In the genomic region with DNA sequence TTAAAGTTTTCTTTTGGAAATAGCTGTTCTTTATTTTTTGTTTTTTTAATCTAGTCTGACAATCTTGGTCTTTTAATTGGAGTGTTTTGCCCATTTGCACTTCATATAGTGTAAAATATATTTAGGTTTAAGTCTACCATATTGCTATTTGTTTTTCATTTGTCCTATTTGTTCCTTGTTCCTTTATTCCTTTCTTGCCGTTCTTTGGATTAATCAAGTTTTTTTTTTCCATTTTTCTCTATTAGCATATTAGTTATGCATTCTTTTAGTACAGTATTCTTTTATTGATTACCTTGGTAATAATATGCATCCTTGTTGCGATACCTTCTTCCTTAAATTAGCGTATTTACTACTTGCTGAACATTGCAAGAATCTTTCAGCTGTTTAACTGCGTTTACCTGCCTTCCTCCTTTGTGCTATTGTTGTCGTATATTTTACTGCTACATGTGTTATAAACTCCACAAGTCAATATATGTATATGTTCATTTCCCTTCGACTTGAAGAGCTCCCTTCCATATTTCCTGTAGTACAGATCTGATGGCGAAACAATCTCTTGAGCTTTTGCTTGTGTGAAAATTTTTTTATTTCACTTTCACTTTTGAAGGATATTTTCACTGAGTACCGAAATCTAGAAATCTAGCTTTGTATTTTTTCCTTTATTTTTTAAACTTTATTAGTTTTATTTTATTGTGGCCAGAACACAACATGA, we compare ENCODE assay signal across 2 cellular contexts.
TF ChIP-seq lines count a peak whose summit lies in the region.

No MANE protein-coding gene starts in this region.

TF ChIP-seq in SK-N-SH, 30 proteins besides CTCF, POLR2A, EP300 and RAD21 (continued from another document):
- TF ChIP-seq, protein P1, sequence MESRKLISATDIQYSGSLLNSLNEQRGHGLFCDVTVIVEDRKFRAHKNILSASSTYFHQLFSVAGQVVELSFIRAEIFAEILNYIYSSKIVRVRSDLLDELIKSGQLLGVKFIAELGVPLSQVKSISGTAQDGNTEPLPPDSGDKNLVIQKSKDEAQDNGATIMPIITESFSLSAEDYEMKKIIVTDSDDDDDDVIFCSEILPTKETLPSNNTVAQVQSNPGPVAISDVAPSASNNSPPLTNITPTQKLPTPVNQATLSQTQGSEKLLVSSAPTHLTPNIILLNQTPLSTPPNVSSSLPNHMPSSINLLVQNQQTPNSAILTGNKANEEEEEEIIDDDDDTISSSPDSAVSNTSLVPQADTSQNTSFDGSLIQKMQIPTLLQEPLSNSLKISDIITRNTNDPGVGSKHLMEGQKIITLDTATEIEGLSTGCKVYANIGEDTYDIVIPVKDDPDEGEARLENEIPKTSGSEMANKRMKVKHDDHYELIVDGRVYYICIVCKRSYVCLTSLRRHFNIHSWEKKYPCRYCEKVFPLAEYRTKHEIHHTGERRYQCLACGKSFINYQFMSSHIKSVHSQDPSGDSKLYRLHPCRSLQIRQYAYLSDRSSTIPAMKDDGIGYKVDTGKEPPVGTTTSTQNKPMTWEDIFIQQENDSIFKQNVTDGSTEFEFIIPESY (IDR thresholded peaks at IDR 0.05; ENCODE audit: borderline replicate concordance, low read depth) = no peak
- TF ChIP-seq FOXJ3 (CRISPR knock-in tag; IDR thresholded peaks at IDR 0.05) = no peak
- TF ChIP-seq, protein P2, sequence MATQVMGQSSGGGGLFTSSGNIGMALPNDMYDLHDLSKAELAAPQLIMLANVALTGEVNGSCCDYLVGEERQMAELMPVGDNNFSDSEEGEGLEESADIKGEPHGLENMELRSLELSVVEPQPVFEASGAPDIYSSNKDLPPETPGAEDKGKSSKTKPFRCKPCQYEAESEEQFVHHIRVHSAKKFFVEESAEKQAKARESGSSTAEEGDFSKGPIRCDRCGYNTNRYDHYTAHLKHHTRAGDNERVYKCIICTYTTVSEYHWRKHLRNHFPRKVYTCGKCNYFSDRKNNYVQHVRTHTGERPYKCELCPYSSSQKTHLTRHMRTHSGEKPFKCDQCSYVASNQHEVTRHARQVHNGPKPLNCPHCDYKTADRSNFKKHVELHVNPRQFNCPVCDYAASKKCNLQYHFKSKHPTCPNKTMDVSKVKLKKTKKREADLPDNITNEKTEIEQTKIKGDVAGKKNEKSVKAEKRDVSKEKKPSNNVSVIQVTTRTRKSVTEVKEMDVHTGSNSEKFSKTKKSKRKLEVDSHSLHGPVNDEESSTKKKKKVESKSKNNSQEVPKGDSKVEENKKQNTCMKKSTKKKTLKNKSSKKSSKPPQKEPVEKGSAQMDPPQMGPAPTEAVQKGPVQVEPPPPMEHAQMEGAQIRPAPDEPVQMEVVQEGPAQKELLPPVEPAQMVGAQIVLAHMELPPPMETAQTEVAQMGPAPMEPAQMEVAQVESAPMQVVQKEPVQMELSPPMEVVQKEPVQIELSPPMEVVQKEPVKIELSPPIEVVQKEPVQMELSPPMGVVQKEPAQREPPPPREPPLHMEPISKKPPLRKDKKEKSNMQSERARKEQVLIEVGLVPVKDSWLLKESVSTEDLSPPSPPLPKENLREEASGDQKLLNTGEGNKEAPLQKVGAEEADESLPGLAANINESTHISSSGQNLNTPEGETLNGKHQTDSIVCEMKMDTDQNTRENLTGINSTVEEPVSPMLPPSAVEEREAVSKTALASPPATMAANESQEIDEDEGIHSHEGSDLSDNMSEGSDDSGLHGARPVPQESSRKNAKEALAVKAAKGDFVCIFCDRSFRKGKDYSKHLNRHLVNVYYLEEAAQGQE (IDR thresholded peaks at IDR 0.05; ENCODE audit: low read depth, low read length) = no peak
- no peak for TF ChIP-seq FOXM1 (IDR thresholded peaks at IDR 0.05; ENCODE audit: low read depth)
- TF ChIP-seq, protein P3, sequence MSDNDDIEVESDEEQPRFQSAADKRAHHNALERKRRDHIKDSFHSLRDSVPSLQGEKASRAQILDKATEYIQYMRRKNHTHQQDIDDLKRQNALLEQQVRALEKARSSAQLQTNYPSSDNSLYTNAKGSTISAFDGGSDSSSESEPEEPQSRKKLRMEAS (IDR thresholded peaks at IDR 0.05; ENCODE audit: low read depth) = no peak
- TF ChIP-seq, protein P4, sequence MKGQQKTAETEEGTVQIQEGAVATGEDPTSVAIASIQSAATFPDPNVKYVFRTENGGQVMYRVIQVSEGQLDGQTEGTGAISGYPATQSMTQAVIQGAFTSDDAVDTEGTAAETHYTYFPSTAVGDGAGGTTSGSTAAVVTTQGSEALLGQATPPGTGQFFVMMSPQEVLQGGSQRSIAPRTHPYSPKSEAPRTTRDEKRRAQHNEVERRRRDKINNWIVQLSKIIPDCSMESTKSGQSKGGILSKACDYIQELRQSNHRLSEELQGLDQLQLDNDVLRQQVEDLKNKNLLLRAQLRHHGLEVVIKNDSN (IDR thresholded peaks at IDR 0.05; ENCODE audit: borderline replicate concordance, low read depth) = no peak
- TF ChIP-seq YY1 (IDR thresholded peaks at IDR 0.05; ENCODE audit: low read depth) = no peak
- no peak for TF ChIP-seq TEAD4 (IDR thresholded peaks at IDR 0.05; ENCODE audit: borderline replicate concordance, insufficient read depth)
- no peak for TF ChIP-seq TAF1 (IDR thresholded peaks at IDR 0.05; ENCODE audit: borderline replicate concordance, low read depth, low read length)
- TF ChIP-seq EZH2phosphoT487 (IDR thresholded peaks at IDR 0.05; ENCODE audit: borderline replicate concordance, low read depth) = no peak
- no peak for TF ChIP-seq GATA2 (CRISPR knock-in tag; IDR thresholded peaks at IDR 0.05)
- TF ChIP-seq, protein P5, sequence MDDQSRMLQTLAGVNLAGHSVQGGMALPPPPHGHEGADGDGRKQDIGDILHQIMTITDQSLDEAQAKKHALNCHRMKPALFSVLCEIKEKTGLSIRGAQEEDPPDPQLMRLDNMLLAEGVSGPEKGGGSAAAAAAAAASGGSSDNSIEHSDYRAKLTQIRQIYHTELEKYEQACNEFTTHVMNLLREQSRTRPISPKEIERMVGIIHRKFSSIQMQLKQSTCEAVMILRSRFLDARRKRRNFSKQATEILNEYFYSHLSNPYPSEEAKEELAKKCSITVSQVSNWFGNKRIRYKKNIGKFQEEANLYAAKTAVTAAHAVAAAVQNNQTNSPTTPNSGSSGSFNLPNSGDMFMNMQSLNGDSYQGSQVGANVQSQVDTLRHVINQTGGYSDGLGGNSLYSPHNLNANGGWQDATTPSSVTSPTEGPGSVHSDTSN (IDR thresholded peaks at IDR 0.05) = no peak
- TF ChIP-seq, protein P6, sequence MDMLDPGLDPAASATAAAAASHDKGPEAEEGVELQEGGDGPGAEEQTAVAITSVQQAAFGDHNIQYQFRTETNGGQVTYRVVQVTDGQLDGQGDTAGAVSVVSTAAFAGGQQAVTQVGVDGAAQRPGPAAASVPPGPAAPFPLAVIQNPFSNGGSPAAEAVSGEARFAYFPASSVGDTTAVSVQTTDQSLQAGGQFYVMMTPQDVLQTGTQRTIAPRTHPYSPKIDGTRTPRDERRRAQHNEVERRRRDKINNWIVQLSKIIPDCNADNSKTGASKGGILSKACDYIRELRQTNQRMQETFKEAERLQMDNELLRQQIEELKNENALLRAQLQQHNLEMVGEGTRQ (IDR thresholded peaks at IDR 0.05; ENCODE audit: borderline replicate concordance, low read depth, low read length) = no peak
- no peak for TF ChIP-seq RFX5 (IDR thresholded peaks at IDR 0.05; ENCODE audit: low read length)
- no peak for TF ChIP-seq MEF2A (IDR thresholded peaks at IDR 0.05; ENCODE audit: borderline replicate concordance, low read depth)
- no peak for TF ChIP-seq NFIC (IDR thresholded peaks at IDR 0.05; ENCODE audit: borderline replicate concordance)
- no peak for TF ChIP-seq RXRA (IDR thresholded peaks at IDR 0.05; ENCODE audit: borderline replicate concordance, low read depth)

TF ChIP-seq in SK-N-SH treated with all-trans-retinoic acid at 6 μM for 48 hours, 23 proteins besides CTCF, POLR2A, EP300 and RAD21:
- TF ChIP-seq, protein P7, sequence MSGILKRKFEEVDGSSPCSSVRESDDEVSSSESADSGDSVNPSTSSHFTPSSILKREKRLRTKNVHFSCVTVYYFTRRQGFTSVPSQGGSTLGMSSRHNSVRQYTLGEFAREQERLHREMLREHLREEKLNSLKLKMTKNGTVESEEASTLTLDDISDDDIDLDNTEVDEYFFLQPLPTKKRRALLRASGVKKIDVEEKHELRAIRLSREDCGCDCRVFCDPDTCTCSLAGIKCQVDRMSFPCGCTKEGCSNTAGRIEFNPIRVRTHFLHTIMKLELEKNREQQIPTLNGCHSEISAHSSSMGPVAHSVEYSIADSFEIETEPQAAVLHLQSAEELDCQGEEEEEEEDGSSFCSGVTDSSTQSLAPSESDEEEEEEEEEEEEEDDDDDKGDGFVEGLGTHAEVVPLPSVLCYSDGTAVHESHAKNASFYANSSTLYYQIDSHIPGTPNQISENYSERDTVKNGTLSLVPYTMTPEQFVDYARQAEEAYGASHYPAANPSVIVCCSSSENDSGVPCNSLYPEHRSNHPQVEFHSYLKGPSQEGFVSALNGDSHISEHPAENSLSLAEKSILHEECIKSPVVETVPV (CRISPR knock-in tag; IDR thresholded peaks at IDR 0.05) = no peak
